Comparison of ENCODE assay signal across 10 cellular contexts in genomic region chr11:95108159-95108611, GRCh38. TPM values are rescaled to one million over a fixed set of nuclear protein-coding genes. Genes with fewer than 3 reads are reported as not detected.
DNase-seq lines count a peak whose midpoint lies in the region; ATAC-seq and TF ChIP-seq lines count a peak whose summit lies in the region.
"Had no signal": no experiment of that assay in that cellular context is flagged by ENCODE, and none has a peak within 500 bp of the region (broad histone marks: within the 10 kb centered on the region; RNA-seq: fewer than 3 reads in every experiment).

No MANE protein-coding gene starts in this region.

- H3K4me3 ChIP-seq in ACC112 (ENCODE audit: low read depth, low read length) (peak overlapping the region; percentile 62; the same call in 1 of the 2 replicates), PC-3 (ENCODE audit: low read length) (peak overlapping the region; percentile 58), epithelial cell of proximal tubule (ENCODE audit: low read depth, low read length) (peak overlapping the region; percentile 3), OCI-LY7 (ENCODE audit: low read depth, low read length, poor library complexity, severe bottlenecking) (no peak overlapping the region)

- no peak for TF ChIP-seq CTCF in PC-3 (conservative IDR thresholded peaks at IDR 0.05; ENCODE audit: low read depth, low read length)
- no peak for TF ChIP-seq CTCF in epithelial cell of proximal tubule (conservative IDR thresholded peaks at IDR 0.05; ENCODE audit: low read depth, low read length)
- TF ChIP-seq CTCF in GM13977 (IDR thresholded peaks at IDR 0.05; ENCODE audit: extremely low read depth, insufficient read depth, missing control alignments) = no peak
- no peak for TF ChIP-seq CTCF in OCI-LY7 (conservative IDR thresholded peaks at IDR 0.05; ENCODE audit: low read length)

- intact Hi-C loops in PC-3 (cut with micrococcal nuclease) = loop anchor here (1.0 kb wide), 2 partner anchors 26 to 43 kb away; no protein-coding TSS in a partner anchor
- intact Hi-C loops in OCI-LY7 (cut with micrococcal nuclease; ENCODE audit: unreplicated experiment) = no loop called here

- H3K27ac ChIP-seq in ACC112 (ENCODE audit: low read depth, low read length) (peak overlapping the region; percentile 91), PC-3 (ENCODE audit: low read length) (peak overlapping the region; percentile 84), OCI-LY7 (ENCODE audit: low read depth, low read length, poor library complexity, severe bottlenecking) (no peak overlapping the region)

- H4K20me1 ChIP-seq in PC-3 (ENCODE audit: low read length) (no peaks in the 10 kb centered on the region), OCI-LY7 (ENCODE audit: insufficient read depth, low read length) (no peaks in the 10 kb centered on the region)

- POLR2A ChIA-PET in PC-3 (lab: Charles Lee; ENCODE audit: unreplicated experiment) = interaction anchor here (0.5 to 0.7 kb wide), 6 partner anchors 21 to 1172 kb away, joined by 3 to 7 read pairs (median 3); partner anchors contain the start of genes CWC15 and KDM4D
- POLR2A ChIA-PET in OCI-LY7 (lab: Charles Lee) = interaction anchor here (0.7 to 3.7 kb wide), 7 partner anchors 10 to 143 kb away, joined by 3 to 18 read pairs (median 4); partner anchors contain the start of gene SRSF8

- H3K4me2 ChIP-seq in PC-3 (ENCODE audit: low read length) (peak overlapping the region; percentile 81), OCI-LY7 (ENCODE audit: low read length) (no peak overlapping the region)

- DNase-seq in PC-3 (peak; percentile 90), epithelial cell of proximal tubule (ENCODE audit: low read depth) (no peak), myocyte (ENCODE audit: low read depth) (peak; percentile 37), GM13977 (ENCODE audit: low spot score) (no peak), NCI-H1105 treated with DMSO at 0.1 percent for 48 hours (lab: John Stamatoyannopoulos, UW) (no peak), NCI-H187 treated with DMSO at 0.1 percent for 48 hours (lab: John Stamatoyannopoulos, UW) (no peak), OCI-LY7 (ENCODE audit: low spot score) (no peak)
- DNase-seq: CD8-positive, alpha-beta T cell had no signal

- peak overlapping the region; percentile 66 for H3K9ac ChIP-seq in PC-3 (ENCODE audit: low read length)

- in situ Hi-C loops in GM13977 (cut with MboI; ENCODE audit: low pct_unique_long_range_greater_than_20kb, low sequenced_read_pairs, unreplicated experiment) = no loop called here

- no peaks in the 10 kb centered on the region for H3F3A ChIP-seq in PC-3 (ENCODE audit: low read length, unreplicated experiment)

- H2AFZ ChIP-seq in ACC112 (ENCODE audit: low read length, unreplicated experiment) = peak overlapping the region; percentile 17
- H2AFZ ChIP-seq in PC-3 (ENCODE audit: low read length) = peak overlapping the region; percentile 66
- H2AFZ ChIP-seq in OCI-LY7 (ENCODE audit: low read length) = no peak overlapping the region

- CTCF ChIA-PET in PC-3 (lab: Charles Lee) (interaction anchor here (0.5 to 1.4 kb wide), 5 partner anchors 16 to 728 kb away, joined by 3 to 4 read pairs (median 3); no protein-coding TSS in a partner anchor), OCI-LY7 (lab: Charles Lee; ENCODE audit: unreplicated experiment) (interaction anchor here (0.6 kb wide), 1 partner anchor 146 kb away, joined by 3 read pairs; no protein-coding TSS in a partner anchor)

- BruUV-seq in PC-3 (replicated peaks; lab: Mats Ljungman, UMichigan) (no TSS peak), OCI-LY7 (replicated peaks; lab: Mats Ljungman, UMichigan) (no TSS peak)

- ATAC-seq in PC-3 = peak; percentile 93
- ATAC-seq: CD8-positive, alpha-beta T cell had no signal

- H3K4me1 ChIP-seq in ACC112 (ENCODE audit: control insufficient read depth, insufficient read depth, low read length, unreplicated experiment) (peaks cover 30% of the 10 kb centered on the region), PC-3 (ENCODE audit: insufficient read depth, low read length) (peaks cover 30% of the 10 kb centered on the region), OCI-LY7 (ENCODE audit: insufficient read depth, low read length, poor library complexity, severe bottlenecking) (peaks cover 17% of the 10 kb centered on the region)

- H3K36me3 ChIP-seq in ACC112 (ENCODE audit: insufficient read depth, low read length) (no peaks in the 10 kb centered on the region), PC-3 (ENCODE audit: low read depth, low read length) (no peaks in the 10 kb centered on the region), OCI-LY7 (ENCODE audit: insufficient read depth, low read length) (peaks cover 17% of the 10 kb centered on the region; the same call in 1 of the 2 replicates)

- H3K27me3 ChIP-seq in ACC112 (ENCODE audit: insufficient read depth, low read length) (no peaks in the 10 kb centered on the region), PC-3 (ENCODE audit: low read length) (no peaks in the 10 kb centered on the region)

- H3K9me3 ChIP-seq in PC-3 (ENCODE audit: low read length) (no peaks in the 10 kb centered on the region), OCI-LY7 (ENCODE audit: low read length) (no peaks in the 10 kb centered on the region)

- H3K9me2 ChIP-seq in PC-3 (replicated peaks; ENCODE audit: low read length) (no peaks in the 10 kb centered on the region), OCI-LY7 (ENCODE audit: insufficient read depth, low read length) (no peaks in the 10 kb centered on the region)

- H3K79me2 ChIP-seq in ACC112 (ENCODE audit: control insufficient read depth, insufficient read depth, low read length, unreplicated experiment) (peaks cover 17% of the 10 kb centered on the region), PC-3 (ENCODE audit: low read length) (no peaks in the 10 kb centered on the region), OCI-LY7 (ENCODE audit: insufficient read depth, low read depth, low read length) (no peaks in the 10 kb centered on the region)

RNA-seq across cellular contexts. Expression of gene ENDOD1, which starts 18.5 kb away (rescaled TPM):
- total RNA-seq in PC-3 (2014; rRNA removed) = 28.5 and 32.1 TPM in 2 replicates
- total RNA-seq in epithelial cell of proximal tubule = 23.2 and 36.6 TPM in 2 replicates
- 21.7 and 64.8 TPM in 2 replicates for total RNA-seq in myocyte
- 8.1 TPM for polyA plus RNA-seq in myocyte (2012)
- total RNA-seq in OCI-LY7 (2014; rRNA removed; shearing (Covaris generic)) = 18.5 and 20.4 TPM in 2 replicates
- total RNA-seq in OCI-LY7 (2022) = 21.4 and 22.5 TPM in 2 replicates

RNA-seq across cellular contexts. Expression of gene SRSF8, which starts 41.5 kb away (rescaled TPM):
- total RNA-seq in PC-3 (2014; rRNA removed) (17.2 and 20.4 TPM in 2 replicates), epithelial cell of proximal tubule (16.9 and 21.3 TPM in 2 replicates), myocyte (18.4 and 28.7 TPM in 2 replicates), OCI-LY7 (2022) (36.6 and 42.1 TPM in 2 replicates)
- polyA plus RNA-seq in myocyte (2012) = 28.4 TPM
- total RNA-seq in OCI-LY7 (2014; rRNA removed; shearing (Covaris generic)) = 12.8 and 13.1 TPM in 2 replicates

RNA-seq across cellular contexts. Expression of gene KDM4F, which starts 59.0 kb away (rescaled TPM):
- not detected in 2 replicates for total RNA-seq in PC-3 (2014; rRNA removed)
- total RNA-seq in epithelial cell of proximal tubule = not detected in 2 replicates
- total RNA-seq in myocyte = not detected in 2 replicates
- not detected for polyA plus RNA-seq in myocyte (2012)
- total RNA-seq in OCI-LY7 (2014; rRNA removed; shearing (Covaris generic)) = not detected in 2 replicates
- total RNA-seq in OCI-LY7 (2022) = not detected in 2 replicates
- total RNA-seq: CD8-positive, alpha-beta T cell; SK-MEL-5 had no signal

Comparison
In these comparisons a context has a peak if more than half of its experiments do, and no peak if none do; other contexts are left out.
1. DNase-seq: peak in PC-3 (single experiment) and myocyte (single experiment); none in epithelial cell of proximal tubule (single experiment), GM13977 (single experiment), NCI-H1105 treated with DMSO at 0.1 percent for 48 hours (single experiment), NCI-H187 treated with DMSO at 0.1 percent for 48 hours (single experiment) and OCI-LY7 (single experiment).